In genomic region chr17:31378638-31379037, GRCh38 we compare ENCODE assay signal across 27 cellular contexts. TPM values are rescaled to one million over a fixed set of nuclear protein-coding genes. Genes with fewer than 3 reads are reported as not detected.
A peak's percentile ranks its signal among the peaks of the same experiment; 100 is the strongest.
DNase-seq lines count a peak whose midpoint lies in the region; ATAC-seq, FAIRE-seq and TF ChIP-seq lines count a peak whose summit lies in the region.
"Had no signal": no experiment of that assay in that cellular context is flagged by ENCODE, and none has a peak within 500 bp of the region (broad histone marks: within the 10 kb centered on the region; RNA-seq: fewer than 3 reads in every experiment).

No MANE protein-coding gene starts in this region.

- no peak overlapping the region for H3T11ph ChIP-seq in H9 (ENCODE audit: low read length)

- H3K4me3 ChIP-seq in A673 (ENCODE audit: low read depth, low read length, poor library complexity, severe bottlenecking) (no peak overlapping the region), GM12878 (no peak overlapping the region)
- H3K4me3 ChIP-seq: BLaER1, esophagus squamous epithelium, K562, MG63, prostate gland, upper lobe of right lung had no signal

- BruUV-seq in A673 (replicated peaks; lab: Mats Ljungman, UMichigan): no TSS peak
- BruUV-seq in GM12878 (replicated peaks; lab: Mats Ljungman, UMichigan): no TSS peak

- H3K18ac ChIP-seq in H9 (ENCODE audit: insufficient read length, low read depth, low read length): no peak overlapping the region

- H3K4me1 Mint-ChIP-seq in H9: peaks cover 11 to 32% of the 10 kb centered on the region in 2 experiments
- H3K4me1 Mint-ChIP-seq in activated CD4-positive, alpha-beta memory T cell treated with anti-CD3 and anti-CD28 coated beads for 36 hours (ENCODE audit: low read depth): no peaks in the 10 kb centered on the region
- H3K4me1 Mint-ChIP-seq: activated CD4-positive, alpha-beta memory T cell treated with anti-CD3 and anti-CD28 coated beads, Interleukin-2, amount 10 ng/mL, durations not matched to agents 7 days and 5 days; activated naive CD8-positive, alpha-beta T cell treated with anti-CD3 and anti-CD28 coated beads, Interleukin-2, amount 50 U/mL, for 24 hours; brain had no signal

- H3K56ac ChIP-seq in H9 (ENCODE audit: insufficient read length, low read depth, low read length): no peak overlapping the region

- RAD21 ChIA-PET in GM12878 (lab: Charles Lee; ENCODE audit: unreplicated experiment): no interaction called here

- H3K36me3 ChIP-seq in A673 (ENCODE audit: insufficient read depth, low read length, poor library complexity, severe bottlenecking) (no peaks in the 10 kb centered on the region), GM12878 (ENCODE audit: control insufficient read depth in 2 of 2, insufficient read depth in 2 of 2, low read length in 1 of 2) (peaks cover 0 to 8% of the 10 kb centered on the region in 2 experiments; a peak in 1 of 4 replicates)
- H3K36me3 ChIP-seq: prostate gland had no signal

- no peak overlapping the region for H2BK15ac ChIP-seq in H9 (ENCODE audit: low read depth, low read length)

- no peak overlapping the region for H2BK120ac ChIP-seq in H9 (ENCODE audit: low read depth, low read length, poor library complexity, severe bottlenecking)

- TF ChIP-seq EP300 in GM12878 (IDR thresholded peaks at IDR 0.05; ENCODE audit: borderline replicate concordance in 1 of 2, control insufficient read depth in 1 of 2, low read depth in 2 of 2, low read length in 2 of 2): no peak

- in situ Hi-C loops in GM12878 (cut with MboI): no loop called here

- no peak overlapping the region for H3K4me3 Mint-ChIP-seq in H9
- H3K4me3 Mint-ChIP-seq in activated CD4-positive, alpha-beta memory T cell treated with anti-CD3 and anti-CD28 coated beads for 36 hours: no peak overlapping the region
- H3K4me3 Mint-ChIP-seq: activated CD4-positive, alpha-beta memory T cell treated with anti-CD3 and anti-CD28 coated beads, Interleukin-2, amount 10 ng/mL, durations not matched to agents 7 days and 5 days; activated naive CD8-positive, alpha-beta T cell treated with anti-CD3 and anti-CD28 coated beads, Interleukin-2, amount 50 U/mL, for 24 hours; brain; effector memory CD8-positive, alpha-beta T cell had no signal

- FAIRE-seq in GM12878 (lab: Jason Lieb, UNC): no peak
- FAIRE-seq: A204.1, colon, K562 had no signal

- H4K91ac ChIP-seq in H9 (ENCODE audit: insufficient read length, low read depth, low read length): no peak overlapping the region

- TF ChIP-seq CTCF in A673 (conservative IDR thresholded peaks at IDR 0.05; ENCODE audit: low read depth, low read length) (0 out of 2 replicates have a peak, but pooled peaks have one; percentile 14), H9 (conservative IDR thresholded peaks at IDR 0.05) (peak; percentile 57), GM12878 (IDR thresholded peaks at IDR 0.05 in 2 of 3, conservative IDR thresholded peaks at IDR 0.05 in 1 of 3; ENCODE audit: control insufficient read depth in 2 of 3, extremely low read depth in 1 of 3, insufficient read depth in 1 of 3, low read depth in 3 of 3, low read length in 3 of 3) (no peak)

- POLR2A ChIA-PET in A673 (lab: Charles Lee; ENCODE audit: low non-redundant PET) (no interaction called here), GM12878 (lab: Charles Lee) (interaction anchor here (0.5 kb wide), 1 partner anchor 1671 kb away, joined by 3 read pairs; no protein-coding TSS in a partner anchor)
- POLR2A ChIA-PET in activated CD4-positive, alpha-beta memory T cell treated with anti-CD3 and anti-CD28 coated beads for 36 hours (lab: Charles Lee): no interaction called here

- TF ChIP-seq POLR2A in GM12878 (IDR thresholded peaks at IDR 0.05; ENCODE audit: low read depth, low read length): no peak

- no peaks in the 10 kb centered on the region for H3K23me2 ChIP-seq in H9 (ENCODE audit: insufficient read length, low read depth, low read length, poor library complexity, severe bottlenecking)

- no peak overlapping the region for H3K23ac ChIP-seq in H9 (ENCODE audit: insufficient read length, low read depth, low read length)

- H3K79me2 ChIP-seq in H9 (ENCODE audit: insufficient read depth, low read length) (no peaks in the 10 kb centered on the region), GM12878 (ENCODE audit: control insufficient read depth, insufficient read depth, low read length) (no peaks in the 10 kb centered on the region)

- no peak overlapping the region for H2AFZ ChIP-seq in H9 (ENCODE audit: low read length)
- no peak overlapping the region for H2AFZ ChIP-seq in GM12878 (ENCODE audit: control insufficient read depth, low read depth, low read length)

- no peak overlapping the region for H3K4me2 ChIP-seq in H9 (ENCODE audit: insufficient read depth, insufficient read length, low read length)
- no peak overlapping the region; the same call in 1 of the 2 replicates for H3K4me2 ChIP-seq in GM12878 (ENCODE audit: control insufficient read depth, insufficient read depth)
- H3K4me2 ChIP-seq: BLaER1 had no signal

- H2BK20ac ChIP-seq in H9 (ENCODE audit: low read depth, low read length, poor library complexity, severe bottlenecking): no peak overlapping the region

- H3K27ac ChIP-seq in A673 (ENCODE audit: low read depth, low read length, poor library complexity, severe bottlenecking) (no peak overlapping the region), H9 (ENCODE audit: insufficient read length, low read depth, low read length) (no peak overlapping the region), GM12878 (ENCODE audit: control insufficient read depth, insufficient read depth) (no peak overlapping the region)
- H3K27ac ChIP-seq: BLaER1, esophagus squamous epithelium, prostate gland, upper lobe of right lung had no signal

- ATAC-seq in GM12878 (peak; percentile 60), HG03354 (IDR thresholded peaks at IDR 0.05; ENCODE audit: poor library complexity, severe bottlenecking, unreplicated experiment) (no peak), left ventricle myocardium superior (no peak)
- ATAC-seq: activated naive CD8-positive, alpha-beta T cell treated with anti-CD3 and anti-CD28 coated beads, Interleukin-2, amount 50 U/mL, for 24 hours; effector memory CD8-positive, alpha-beta T cell; K562; PC-3; upper lobe of right lung had no signal

- H3K9me3 ChIP-seq in A673 (ENCODE audit: low read depth, low read length, poor library complexity, severe bottlenecking) (no peaks in the 10 kb centered on the region), H9 (ENCODE audit: control insufficient read depth, low read depth, low read length) (no peaks in the 10 kb centered on the region), GM12878 (replicated peaks; ENCODE audit: control insufficient read depth, insufficient read depth, low read length) (no peaks in the 10 kb centered on the region)
- H3K9me3 ChIP-seq: BLaER1, esophagus squamous epithelium, MG63, prostate gland, upper lobe of right lung had no signal

- H3K14ac ChIP-seq in H9 (ENCODE audit: insufficient read depth, low read length): no peak overlapping the region

- no peak overlapping the region for H3K9ac ChIP-seq in H9 (ENCODE audit: extremely low read depth, insufficient read length, low read length)
- H3K9ac ChIP-seq in GM12878 (ENCODE audit: control insufficient read depth, insufficient read depth, low read length): no peak overlapping the region
- H3K9ac ChIP-seq: BLaER1 had no signal

- H4K5ac ChIP-seq in H9 (ENCODE audit: insufficient read length, low read depth, low read length): no peak overlapping the region

- H3K27ac Mint-ChIP-seq in H9: peak overlapping the region in 1 of 3 experiments; percentile 47; a peak in 2 of 7 replicates
- H3K27ac Mint-ChIP-seq in activated CD4-positive, alpha-beta memory T cell treated with anti-CD3 and anti-CD28 coated beads for 36 hours: no peak overlapping the region
- H3K27ac Mint-ChIP-seq: activated CD4-positive, alpha-beta memory T cell treated with anti-CD3 and anti-CD28 coated beads, Interleukin-2, amount 10 ng/mL, durations not matched to agents 7 days and 5 days; activated naive CD8-positive, alpha-beta T cell treated with anti-CD3 and anti-CD28 coated beads, Interleukin-2, amount 50 U/mL, for 24 hours; brain; effector memory CD8-positive, alpha-beta T cell had no signal

- H3K27me3 Mint-ChIP-seq in H9 (ENCODE audit: low read depth): no peaks in the 10 kb centered on the region
- no peaks in the 10 kb centered on the region for H3K27me3 Mint-ChIP-seq in activated CD4-positive, alpha-beta memory T cell treated with anti-CD3 and anti-CD28 coated beads for 36 hours
- H3K27me3 Mint-ChIP-seq: activated CD4-positive, alpha-beta memory T cell treated with anti-CD3 and anti-CD28 coated beads, Interleukin-2, amount 10 ng/mL, durations not matched to agents 7 days and 5 days; activated naive CD8-positive, alpha-beta T cell treated with anti-CD3 and anti-CD28 coated beads, Interleukin-2, amount 50 U/mL, for 24 hours; brain; effector memory CD8-positive, alpha-beta T cell had no signal

- TF ChIP-seq RAD21 in GM12878 (IDR thresholded peaks at IDR 0.05; ENCODE audit: insufficient read depth, low read depth, low read length): no peak

- CTCF ChIA-PET in A673 (lab: Charles Lee) (no interaction called here), GM12878 (lab: Yijun Ruan, JAX) (interaction anchor here (1.5 to 2.9 kb wide), 3 partner anchors 10 to 158 kb away, joined by 3 to 13 read pairs (median 4); no protein-coding TSS in a partner anchor)
- CTCF ChIA-PET in activated CD4-positive, alpha-beta memory T cell treated with anti-CD3 and anti-CD28 coated beads for 36 hours (lab: Charles Lee): interaction anchor here (0.6 to 2.9 kb wide), 3 partner anchors 11 to 502 kb away, joined by 3 to 10 read pairs (median 5); no protein-coding TSS in a partner anchor

- H3K4ac ChIP-seq in H9 (ENCODE audit: low read depth, low read length): no peak overlapping the region

- H3K79me1 ChIP-seq in H9 (ENCODE audit: insufficient read depth, low read depth, low read length, poor library complexity, severe bottlenecking): no peaks in the 10 kb centered on the region

- no peak overlapping the region for H2AK5ac ChIP-seq in H9 (ENCODE audit: insufficient read length, low read length)

- intact Hi-C loops in A673 (cut with micrococcal nuclease; ENCODE audit: unreplicated experiment) (no loop called here), GM12878 (cut with micrococcal nuclease; ENCODE audit: unreplicated experiment) (no loop called here), left ventricle myocardium superior (cut with micrococcal nuclease) (no loop called here)
- intact Hi-C loops in activated CD4-positive, alpha-beta memory T cell treated with anti-CD3 and anti-CD28 coated beads for 36 hours (cut with micrococcal nuclease): no loop called here

- no peaks in the 10 kb centered on the region for H3K4me1 ChIP-seq in A673 (ENCODE audit: insufficient read depth, low read length, poor library complexity, severe bottlenecking)
- peaks cover 2% of the 10 kb centered on the region; the same call in 1 of the 2 replicates for H3K4me1 ChIP-seq in H9 (ENCODE audit: insufficient read depth, low read length)
- peaks cover 10% of the 10 kb centered on the region for H3K4me1 ChIP-seq in GM12878 (ENCODE audit: control insufficient read depth, insufficient read depth, low read length)
- H3K4me1 ChIP-seq: esophagus squamous epithelium, prostate gland, upper lobe of right lung had no signal

- DNase-seq in A673 (ENCODE audit: low spot score) (no peak), H9 (peak; percentile 66), GM12878 (ENCODE audit: low read depth, low spot score) (no peak), iPS-NIHi11 (ENCODE audit: low spot score) (peak; percentile 41), NCI-H510A (lab: John Stamatoyannopoulos, UW) (no peak), left ventricle myocardium superior (no peak)
- DNase-seq in activated CD4-positive, alpha-beta memory T cell treated with anti-CD3 and anti-CD28 coated beads for 36 hours: no peak
- DNase-seq: activated CD4-positive, alpha-beta memory T cell treated with anti-CD3 and anti-CD28 coated beads, Interleukin-2, amount 10 ng/mL, durations not matched to agents 7 days and 5 days; activated effector memory CD4-positive, alpha-beta T cell treated with anti-CD3 and anti-CD28 coated beads, Interleukin-2, amount 50 U/mL, for 16 hours; activated naive CD8-positive, alpha-beta T cell treated with anti-CD3 and anti-CD28 coated beads, Interleukin-2, amount 50 U/mL, for 24 hours; effector memory CD8-positive, alpha-beta T cell; esophagus squamous epithelium; MG63; NCI-H1417; NCI-H446; PC-3; SHP77; SW 1271; T1000; upper lobe of right lung had no signal

- H3K27me3 ChIP-seq in A673 (replicated peaks; ENCODE audit: insufficient read depth, low read depth, low read length, poor library complexity): no peaks in the 10 kb centered on the region
- H3K27me3 ChIP-seq in H9 (ENCODE audit: insufficient read depth, low read length): no peaks in the 10 kb centered on the region
- H3K27me3 ChIP-seq in GM12878 (replicated peaks in 1 of 2; ENCODE audit: control insufficient read depth in 2 of 2, insufficient read depth in 2 of 2, low read length in 1 of 2): no peaks in the 10 kb centered on the region
- H3K27me3 ChIP-seq: BLaER1, esophagus squamous epithelium, MG63, upper lobe of right lung had no signal

- SMC1A ChIA-PET in GM12878 (lab: Charles Lee; ENCODE audit: uncharacterized antibody, unreplicated experiment): interaction anchor here (0.7 to 0.9 kb wide), 2 partner anchors 11 to 362 kb away, joined by 3 to 4 read pairs; no protein-coding TSS in a partner anchor

- no peak overlapping the region for H2BK12ac ChIP-seq in H9 (ENCODE audit: insufficient read length, low read depth, low read length)

- no peak overlapping the region for H2BK5ac ChIP-seq in H9 (ENCODE audit: insufficient read length, low read length)

- H4K8ac ChIP-seq in H9 (replicated peaks; ENCODE audit: insufficient read length, low read depth, low read length): no peak overlapping the region

- peaks cover 0 to 8% (median 6%) of the 10 kb centered on the region in 3 experiments; a peak in 2 of 7 replicates for H3K36me3 Mint-ChIP-seq in H9 (ENCODE audit: insufficient read depth in 1 of 3, low read depth in 3 of 3)
- peaks cover 3% of the 10 kb centered on the region for H3K36me3 Mint-ChIP-seq in activated CD4-positive, alpha-beta memory T cell treated with anti-CD3 and anti-CD28 coated beads for 36 hours

- H3K9me3 Mint-ChIP-seq in H9: no peaks in the 10 kb centered on the region
- no peaks in the 10 kb centered on the region for H3K9me3 Mint-ChIP-seq in activated CD4-positive, alpha-beta memory T cell treated with anti-CD3 and anti-CD28 coated beads for 36 hours
- H3K9me3 Mint-ChIP-seq: activated CD4-positive, alpha-beta memory T cell treated with anti-CD3 and anti-CD28 coated beads, Interleukin-2, amount 10 ng/mL, durations not matched to agents 7 days and 5 days; activated naive CD8-positive, alpha-beta T cell treated with anti-CD3 and anti-CD28 coated beads, Interleukin-2, amount 50 U/mL, for 24 hours; brain; effector memory CD8-positive, alpha-beta T cell had no signal

- H4K20me1 ChIP-seq in H9 (ENCODE audit: control insufficient read depth, insufficient read depth, insufficient read length) (no peaks in the 10 kb centered on the region), GM12878 (ENCODE audit: control insufficient read depth, insufficient read depth) (no peaks in the 10 kb centered on the region)
- H4K20me1 ChIP-seq: BLaER1 had no signal

RNA-seq across cellular contexts. Expression of gene RAB11FIP4, which starts 12.8 kb away (rescaled TPM):
- total RNA-seq in A673 (2021): 2.4 and 4.1 TPM in 2 replicates
- total RNA-seq in H9 (2021): 25.7 and 26.1 TPM in 2 replicates
- total RNA-seq in GM12878 (2013; cell fraction: nucleolus; rRNA removed): 40.5 and 45.1 TPM in 2 replicates
- 21.2 and 22.7 TPM in 2 replicates for total RNA-seq in GM12878 (2014; rRNA removed)
- 18.8 and 20.1 TPM in 2 replicates for total RNA-seq in GM12878 (2014; rRNA removed; fragmentation: Illumina TruSeq; extraction: Trizol)
- total RNA-seq in GM12878 (2021): 27.0 and 28.7 TPM in 2 replicates
- 4.9 TPM for polyA plus RNA-seq in GM12878 (2011; ENCODE audit: low read depth)
- 15.9 and 18.3 TPM in 2 replicates for polyA plus RNA-seq in GM12878 (2011; rRNA removed)
- polyA plus RNA-seq in GM12878 (2011; cell fraction: cytosol; rRNA removed): 16.3 and 17.2 TPM in 2 replicates
- polyA plus RNA-seq in GM12878 (2011; cell fraction: nucleus; rRNA removed): 23.3 and 26.8 TPM in 2 replicates
- 8.4 and 11.3 TPM in 2 replicates for polyA plus RNA-seq in GM12878 (2012)
- polyA plus RNA-seq in GM12878 (2014; fragmentation: Illumina TruSeq; extraction: Trizol): 9.6 and 15.2 TPM in 2 replicates
- polyA plus RNA-seq in GM12878 (2014; fragmentation: Nextera tagmentation; extraction: Ambion mirVana): 1 to 10 TPM; 1.4 to 1.8 TPM
- polyA plus RNA-seq in GM12878 (2014; rRNA removed): 19.0 and 19.8 TPM in 2 replicates
- 10 to 100 TPM; 15.8 to 17.0 TPM for polyA plus RNA-seq in GM12878 (2016; fragmentation: Nextera tagmentation; extraction: Ambion mirVana)
- 31.9 and 40.7 TPM in 2 replicates for polyA minus RNA-seq in GM12878 (2011; rRNA and poly(A)+ RNA removed)
- 8.3 and 12.3 TPM in 2 replicates for polyA minus RNA-seq in GM12878 (2011; cell fraction: cytosol; rRNA and poly(A)+ RNA removed)
- polyA minus RNA-seq in GM12878 (2011; cell fraction: nucleus; rRNA and poly(A)+ RNA removed): 15.5 and 19.5 TPM in 2 replicates
- 10 to 100 TPM; 35.0 to 35.6 TPM for total RNA-seq in activated CD4-positive, alpha-beta memory T cell treated with anti-CD3 and anti-CD28 coated beads for 36 hours
- 15.8 TPM for total RNA-seq in left ventricle myocardium superior

RNA-seq across cellular contexts. Expression of gene EVI2A, which starts 57.2 kb away (rescaled TPM):
- not detected in 2 replicates for total RNA-seq in A673 (2021)
- not detected in 2 replicates for total RNA-seq in H9 (2021)
- 6.3 and 7.2 TPM in 2 replicates for total RNA-seq in GM12878 (2013; cell fraction: nucleolus; rRNA removed)
- 29.5 and 40.9 TPM in 2 replicates for total RNA-seq in GM12878 (2014; rRNA removed)
- total RNA-seq in GM12878 (2014; rRNA removed; fragmentation: Illumina TruSeq; extraction: Trizol): 50.3 and 51.2 TPM in 2 replicates
- total RNA-seq in GM12878 (2021): 21.4 and 22.9 TPM in 2 replicates
- polyA plus RNA-seq in GM12878 (2011; ENCODE audit: low read depth): 12.9 TPM
- polyA plus RNA-seq in GM12878 (2011; rRNA removed): 4.6 and 10.6 TPM in 2 replicates
- 1.7 and 1.8 TPM in 2 replicates for polyA plus RNA-seq in GM12878 (2011; cell fraction: cytosol; rRNA removed)
- polyA plus RNA-seq in GM12878 (2011; cell fraction: nucleus; rRNA removed): 1.2 and 1.5 TPM in 2 replicates
- polyA plus RNA-seq in GM12878 (2012): 21.1 and 30.8 TPM in 2 replicates
- polyA plus RNA-seq in GM12878 (2014; fragmentation: Illumina TruSeq; extraction: Trizol): 41.3 and 62.5 TPM in 2 replicates
- 10 to 100 TPM; 54.5 to 78.3 TPM for polyA plus RNA-seq in GM12878 (2014; fragmentation: Nextera tagmentation; extraction: Ambion mirVana)
- 17.8 and 21.9 TPM in 2 replicates for polyA plus RNA-seq in GM12878 (2014; rRNA removed)
- 10 to 100 TPM; 15.1 to 15.5 TPM for polyA plus RNA-seq in GM12878 (2016; fragmentation: Nextera tagmentation; extraction: Ambion mirVana)
- polyA minus RNA-seq in GM12878 (2011; rRNA and poly(A)+ RNA removed): 1.7 and 2.7 TPM in 2 replicates
- polyA minus RNA-seq in GM12878 (2011; cell fraction: cytosol; rRNA and poly(A)+ RNA removed): 1.1 TPM in 1 of 2 replicates, not detected in the other
- polyA minus RNA-seq in GM12878 (2011; cell fraction: nucleus; rRNA and poly(A)+ RNA removed): 1.9 and 3.0 TPM in 2 replicates
- total RNA-seq in activated CD4-positive, alpha-beta memory T cell treated with anti-CD3 and anti-CD28 coated beads for 36 hours: 10 to 100 TPM; 24.5 to 25.5 TPM
- 2.9 TPM for total RNA-seq in left ventricle myocardium superior
- total RNA-seq: PC-3 had no signal

Comparison
In these comparisons a context has a peak if more than half of its experiments do, and no peak if none do; other contexts are left out.
1. DNase-seq: peak in H9 (single experiment) and iPS-NIHi11 (single experiment); none in A673 (single experiment), GM12878 (single experiment), activated CD4-positive, alpha-beta memory T cell treated with anti-CD3 and anti-CD28 coated beads for 36 hours (single experiment), NCI-H510A (single experiment) and left ventricle myocardium superior (single experiment).
2. CTCF ChIP-seq: peak in A673 (single experiment) and H9 (single experiment); none in GM12878 (0 of 3).